In genomic region chr17:74754832-74755231, GRCh38 we compare ENCODE assay signal across 1 cellular context.
TF ChIP-seq lines count a peak whose summit lies in the region.

No MANE protein-coding gene starts in this region.

TF ChIP-seq in K562, 482 proteins besides CTCF, POLR2A, EP300 and RAD21 (continued from another document and continues in another):
- TF ChIP-seq, protein P1, sequence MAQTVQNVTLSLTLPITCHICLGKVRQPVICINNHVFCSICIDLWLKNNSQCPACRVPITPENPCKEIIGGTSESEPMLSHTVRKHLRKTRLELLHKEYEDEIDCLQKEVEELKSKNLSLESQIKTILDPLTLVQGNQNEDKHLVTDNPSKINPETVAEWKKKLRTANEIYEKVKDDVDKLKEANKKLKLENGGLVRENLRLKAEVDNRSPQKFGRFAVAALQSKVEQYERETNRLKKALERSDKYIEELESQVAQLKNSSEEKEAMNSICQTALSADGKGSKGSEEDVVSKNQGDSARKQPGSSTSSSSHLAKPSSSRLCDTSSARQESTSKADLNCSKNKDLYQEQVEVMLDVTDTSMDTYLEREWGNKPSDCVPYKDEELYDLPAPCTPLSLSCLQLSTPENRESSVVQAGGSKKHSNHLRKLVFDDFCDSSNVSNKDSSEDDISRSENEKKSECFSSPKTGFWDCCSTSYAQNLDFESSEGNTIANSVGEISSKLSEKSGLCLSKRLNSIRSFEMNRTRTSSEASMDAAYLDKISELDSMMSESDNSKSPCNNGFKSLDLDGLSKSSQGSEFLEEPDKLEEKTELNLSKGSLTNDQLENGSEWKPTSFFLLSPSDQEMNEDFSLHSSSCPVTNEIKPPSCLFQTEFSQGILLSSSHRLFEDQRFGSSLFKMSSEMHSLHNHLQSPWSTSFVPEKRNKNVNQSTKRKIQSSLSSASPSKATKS (CRISPR knock-in tag; IDR thresholded peaks at IDR 0.05): no peak
- TF ChIP-seq BHLHE40 (IDR thresholded peaks at IDR 0.05; ENCODE audit: low read length): 0 out of 2 replicates have a peak, but pooled peaks have one; percentile 13
- no peak for TF ChIP-seq CEBPG (CRISPR knock-in tag; IDR thresholded peaks at IDR 0.05)
- TF ChIP-seq CEBPG (tag; conservative IDR thresholded peaks at IDR 0.05 in 1 of 2, IDR thresholded peaks at IDR 0.05 in 1 of 2): no peak
- no peak for TF ChIP-seq SMARCC2 (IDR thresholded peaks at IDR 0.05; ENCODE audit: low read depth)
- TF ChIP-seq ZNF696 (CRISPR knock-in tag; conservative IDR thresholded peaks at IDR 0.05): no peak
- no peak for TF ChIP-seq TCF7L2 (IDR thresholded peaks at IDR 0.05; ENCODE audit: low read depth, low read length)
- TF ChIP-seq NR2F6 (CRISPR knock-in tag; IDR thresholded peaks at IDR 0.05): no peak
- no peak for TF ChIP-seq DPF2 (IDR thresholded peaks at IDR 0.05)
- TF ChIP-seq NFATC3 (IDR thresholded peaks at IDR 0.05): no peak
- TF ChIP-seq, protein P2, sequence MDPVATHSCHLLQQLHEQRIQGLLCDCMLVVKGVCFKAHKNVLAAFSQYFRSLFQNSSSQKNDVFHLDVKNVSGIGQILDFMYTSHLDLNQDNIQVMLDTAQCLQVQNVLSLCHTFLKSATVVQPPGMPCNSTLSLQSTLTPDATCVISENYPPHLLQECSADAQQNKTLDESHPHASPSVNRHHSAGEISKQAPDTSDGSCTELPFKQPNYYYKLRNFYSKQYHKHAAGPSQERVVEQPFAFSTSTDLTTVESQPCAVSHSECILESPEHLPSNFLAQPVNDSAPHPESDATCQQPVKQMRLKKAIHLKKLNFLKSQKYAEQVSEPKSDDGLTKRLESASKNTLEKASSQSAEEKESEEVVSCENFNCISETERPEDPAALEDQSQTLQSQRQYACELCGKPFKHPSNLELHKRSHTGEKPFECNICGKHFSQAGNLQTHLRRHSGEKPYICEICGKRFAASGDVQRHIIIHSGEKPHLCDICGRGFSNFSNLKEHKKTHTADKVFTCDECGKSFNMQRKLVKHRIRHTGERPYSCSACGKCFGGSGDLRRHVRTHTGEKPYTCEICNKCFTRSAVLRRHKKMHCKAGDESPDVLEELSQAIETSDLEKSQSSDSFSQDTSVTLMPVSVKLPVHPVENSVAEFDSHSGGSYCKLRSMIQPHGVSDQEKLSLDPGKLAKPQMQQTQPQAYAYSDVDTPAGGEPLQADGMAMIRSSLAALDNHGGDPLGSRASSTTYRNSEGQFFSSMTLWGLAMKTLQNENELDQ (CRISPR knock-in tag; IDR thresholded peaks at IDR 0.05; ENCODE audit: borderline replicate concordance): no peak
- TF ChIP-seq ZNF184 (CRISPR knock-in tag; IDR thresholded peaks at IDR 0.05): no peak
- no peak for TF ChIP-seq IFI16 (CRISPR knock-in tag; IDR thresholded peaks at IDR 0.05)
- no peak for TF ChIP-seq KLF6 (CRISPR knock-in tag; IDR thresholded peaks at IDR 0.05; ENCODE audit: borderline replicate concordance)
- TF ChIP-seq DIDO1 (tag; IDR thresholded peaks at IDR 0.05; ENCODE audit: low read depth): no peak
- no peak for TF ChIP-seq GATAD2A (IDR thresholded peaks at IDR 0.05)
- no peak for TF ChIP-seq HMGN3 (IDR thresholded peaks at IDR 0.05; ENCODE audit: borderline replicate concordance, extremely low read depth, insufficient read length, low read depth, low read length)
- no peak for TF ChIP-seq ZC3H4 (CRISPR knock-in tag; IDR thresholded peaks at IDR 0.05; ENCODE audit: borderline replicate concordance)
- TF ChIP-seq BMI1 (IDR thresholded peaks at IDR 0.05; ENCODE audit: low read length): no peak
- TF ChIP-seq ZNF197 (CRISPR knock-in tag; IDR thresholded peaks at IDR 0.05; ENCODE audit: low read depth): 0 out of 2 replicates have a peak, but pooled peaks have one; percentile 39
- no peak for TF ChIP-seq ETS2 (tag; IDR thresholded peaks at IDR 0.05; ENCODE audit: borderline replicate concordance, poor library complexity, severe bottlenecking)
- TF ChIP-seq PTBP1 (IDR thresholded peaks at IDR 0.05; ENCODE audit: low read depth, low read length): 0 out of 2 replicates have a peak, but pooled peaks have one; percentile 58
- TF ChIP-seq RCOR1 (IDR thresholded peaks at IDR 0.05; ENCODE audit: borderline replicate concordance in 1 of 2, low read depth in 2 of 2, low read length in 2 of 2): peak in 1 of 2 experiments; percentile 89; a peak in 2 of 4 replicates
- TF ChIP-seq ZNF274 (IDR thresholded peaks at IDR 0.05; ENCODE audit: borderline replicate concordance, low read depth, low read length): no peak
- TF ChIP-seq SP1 (CRISPR knock-in tag; IDR thresholded peaks at IDR 0.05): no peak
- TF ChIP-seq DDX20 (tag; IDR thresholded peaks at IDR 0.05; ENCODE audit: low read depth): no peak
- TF ChIP-seq BRF1 (IDR thresholded peaks at IDR 0.05; ENCODE audit: borderline replicate concordance, extremely low read depth, insufficient read length): no peak
- no peak for TF ChIP-seq FIP1L1 (IDR thresholded peaks at IDR 0.05; ENCODE audit: low read depth, low read length, poor library complexity, severe bottlenecking)
- TF ChIP-seq ZKSCAN8 (CRISPR knock-in tag; IDR thresholded peaks at IDR 0.05): no peak
- peak in 1 of 3 experiments; percentile 60 for TF ChIP-seq YY1 (IDR thresholded peaks at IDR 0.05; ENCODE audit: borderline replicate concordance in 1 of 3, control insufficient read depth in 1 of 3, extremely low read depth in 1 of 3, insufficient read depth in 3 of 3, insufficient read length in 1 of 3, insufficient replicate concordance in 2 of 3, low read depth in 1 of 3, low read length in 2 of 3)
- TF ChIP-seq, protein P3, sequence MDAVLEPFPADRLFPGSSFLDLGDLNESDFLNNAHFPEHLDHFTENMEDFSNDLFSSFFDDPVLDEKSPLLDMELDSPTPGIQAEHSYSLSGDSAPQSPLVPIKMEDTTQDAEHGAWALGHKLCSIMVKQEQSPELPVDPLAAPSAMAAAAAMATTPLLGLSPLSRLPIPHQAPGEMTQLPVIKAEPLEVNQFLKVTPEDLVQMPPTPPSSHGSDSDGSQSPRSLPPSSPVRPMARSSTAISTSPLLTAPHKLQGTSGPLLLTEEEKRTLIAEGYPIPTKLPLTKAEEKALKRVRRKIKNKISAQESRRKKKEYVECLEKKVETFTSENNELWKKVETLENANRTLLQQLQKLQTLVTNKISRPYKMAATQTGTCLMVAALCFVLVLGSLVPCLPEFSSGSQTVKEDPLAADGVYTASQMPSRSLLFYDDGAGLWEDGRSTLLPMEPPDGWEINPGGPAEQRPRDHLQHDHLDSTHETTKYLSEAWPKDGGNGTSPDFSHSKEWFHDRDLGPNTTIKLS (IDR thresholded peaks at IDR 0.05; ENCODE audit: borderline replicate concordance, low read depth): no peak
- no peak for TF ChIP-seq KLF1 (tag; IDR thresholded peaks at IDR 0.05)
- TF ChIP-seq, protein P4, sequence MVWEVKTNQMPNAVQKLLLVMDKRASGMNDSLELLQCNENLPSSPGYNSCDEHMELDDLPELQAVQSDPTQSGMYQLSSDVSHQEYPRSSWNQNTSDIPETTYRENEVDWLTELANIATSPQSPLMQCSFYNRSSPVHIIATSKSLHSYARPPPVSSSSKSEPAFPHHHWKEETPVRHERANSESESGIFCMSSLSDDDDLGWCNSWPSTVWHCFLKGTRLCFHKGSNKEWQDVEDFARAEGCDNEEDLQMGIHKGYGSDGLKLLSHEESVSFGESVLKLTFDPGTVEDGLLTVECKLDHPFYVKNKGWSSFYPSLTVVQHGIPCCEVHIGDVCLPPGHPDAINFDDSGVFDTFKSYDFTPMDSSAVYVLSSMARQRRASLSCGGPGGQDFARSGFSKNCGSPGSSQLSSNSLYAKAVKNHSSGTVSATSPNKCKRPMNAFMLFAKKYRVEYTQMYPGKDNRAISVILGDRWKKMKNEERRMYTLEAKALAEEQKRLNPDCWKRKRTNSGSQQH (CRISPR knock-in tag; IDR thresholded peaks at IDR 0.05): no peak
- no peak for TF ChIP-seq ARID1B (IDR thresholded peaks at IDR 0.05)
- no peak for TF ChIP-seq NR2C2 (CRISPR knock-in tag; IDR thresholded peaks at IDR 0.05)
- no peak for TF ChIP-seq NR2C2 (tag; IDR thresholded peaks at IDR 0.05)
- no peak for TF ChIP-seq ZSCAN29 (IDR thresholded peaks at IDR 0.05)
- TF ChIP-seq, protein P5, sequence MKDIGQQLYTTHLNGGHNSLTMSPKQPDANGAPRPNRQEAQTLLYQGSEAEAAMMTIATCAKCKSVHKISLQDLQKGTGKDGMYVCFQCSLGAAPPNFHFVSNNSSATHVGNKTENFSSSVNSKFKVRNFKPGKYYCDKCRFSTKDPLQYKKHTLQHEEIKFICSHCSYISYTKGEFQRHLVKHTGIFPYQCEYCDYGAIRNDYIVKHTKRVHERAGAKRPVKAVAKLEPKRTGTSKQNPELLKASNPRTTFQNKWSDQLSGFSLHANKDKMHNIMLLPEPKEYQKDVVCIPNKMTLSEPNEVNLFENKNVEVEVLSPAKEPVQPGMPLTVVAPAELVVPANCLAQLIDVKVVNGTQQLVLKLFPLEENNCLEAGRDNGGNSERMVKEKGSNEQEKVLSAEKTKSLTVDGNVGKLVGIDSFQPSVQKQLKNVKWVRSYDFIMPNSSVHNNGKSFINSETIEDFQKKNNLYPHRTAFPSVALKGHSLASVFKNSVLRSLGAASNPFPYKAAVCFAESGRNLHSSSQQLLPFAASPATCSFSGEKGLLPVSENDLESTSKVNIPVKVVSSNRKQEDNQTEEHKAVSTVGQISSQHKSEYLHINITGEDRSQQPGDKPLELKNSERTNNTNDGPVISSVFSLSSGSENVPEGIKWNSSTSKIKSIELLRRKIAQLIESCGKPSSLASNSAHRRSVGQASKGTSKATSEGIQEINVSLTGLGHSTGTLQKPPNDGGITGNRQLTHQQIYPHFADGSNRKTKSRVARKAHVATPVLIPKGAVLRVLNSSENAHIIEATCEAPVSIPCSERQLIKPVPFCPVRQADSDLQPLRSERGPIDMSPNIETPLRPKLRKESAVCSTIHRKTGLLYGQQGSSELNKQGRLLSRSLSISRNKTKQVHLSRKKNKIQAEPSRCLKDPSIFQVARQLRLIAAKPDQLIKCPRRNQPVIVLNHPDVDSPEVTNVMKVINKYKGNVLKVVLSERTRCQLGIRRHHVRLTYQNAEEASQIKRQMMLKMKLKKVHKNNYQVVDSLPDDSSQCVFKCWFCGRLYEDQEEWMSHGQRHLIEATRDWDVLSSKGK (CRISPR knock-in tag; IDR thresholded peaks at IDR 0.05): no peak
- TF ChIP-seq POLR3A (IDR thresholded peaks at IDR 0.05; ENCODE audit: borderline replicate concordance, extremely low read depth, insufficient read depth, insufficient read length): no peak
- TF ChIP-seq ZBTB1 (CRISPR knock-in tag; IDR thresholded peaks at IDR 0.05; ENCODE audit: borderline replicate concordance, low read depth): no peak
- no peak for TF ChIP-seq TCF3 (CRISPR knock-in tag; IDR thresholded peaks at IDR 0.05)
- no peak for TF ChIP-seq HNRNPK (IDR thresholded peaks at IDR 0.05; ENCODE audit: low read depth, low read length, poor library complexity, severe bottlenecking)
- TF ChIP-seq SAFB (IDR thresholded peaks at IDR 0.05; ENCODE audit: borderline replicate concordance, low read depth, low read length): no peak
- no peak for TF ChIP-seq BRCA1 (IDR thresholded peaks at IDR 0.05)
- TF ChIP-seq BRCA1 (CRISPR knock-in tag; IDR thresholded peaks at IDR 0.05): no peak
- TF ChIP-seq NFE2L1 (tag; IDR thresholded peaks at IDR 0.05; ENCODE audit: borderline replicate concordance, low read depth): no peak
- TF ChIP-seq ZNF408 (CRISPR knock-in tag; IDR thresholded peaks at IDR 0.05; ENCODE audit: low read depth): no peak
- no peak for TF ChIP-seq PCBP1 (IDR thresholded peaks at IDR 0.05; ENCODE audit: low read depth, low read length, poor library complexity, severe bottlenecking)
- no peak for TF ChIP-seq RBM22 (IDR thresholded peaks at IDR 0.05; ENCODE audit: low read depth, low read length, poor library complexity, severe bottlenecking)
- TF ChIP-seq JUND (IDR thresholded peaks at IDR 0.05; ENCODE audit: borderline replicate concordance, low read depth, low read length): no peak
- peak; percentile 14; the same call in 1 of the 3 replicates for TF ChIP-seq JUND (tag; IDR thresholded peaks at IDR 0.05; ENCODE audit: borderline replicate concordance, low read depth, low read length)
- TF ChIP-seq, protein P6, sequence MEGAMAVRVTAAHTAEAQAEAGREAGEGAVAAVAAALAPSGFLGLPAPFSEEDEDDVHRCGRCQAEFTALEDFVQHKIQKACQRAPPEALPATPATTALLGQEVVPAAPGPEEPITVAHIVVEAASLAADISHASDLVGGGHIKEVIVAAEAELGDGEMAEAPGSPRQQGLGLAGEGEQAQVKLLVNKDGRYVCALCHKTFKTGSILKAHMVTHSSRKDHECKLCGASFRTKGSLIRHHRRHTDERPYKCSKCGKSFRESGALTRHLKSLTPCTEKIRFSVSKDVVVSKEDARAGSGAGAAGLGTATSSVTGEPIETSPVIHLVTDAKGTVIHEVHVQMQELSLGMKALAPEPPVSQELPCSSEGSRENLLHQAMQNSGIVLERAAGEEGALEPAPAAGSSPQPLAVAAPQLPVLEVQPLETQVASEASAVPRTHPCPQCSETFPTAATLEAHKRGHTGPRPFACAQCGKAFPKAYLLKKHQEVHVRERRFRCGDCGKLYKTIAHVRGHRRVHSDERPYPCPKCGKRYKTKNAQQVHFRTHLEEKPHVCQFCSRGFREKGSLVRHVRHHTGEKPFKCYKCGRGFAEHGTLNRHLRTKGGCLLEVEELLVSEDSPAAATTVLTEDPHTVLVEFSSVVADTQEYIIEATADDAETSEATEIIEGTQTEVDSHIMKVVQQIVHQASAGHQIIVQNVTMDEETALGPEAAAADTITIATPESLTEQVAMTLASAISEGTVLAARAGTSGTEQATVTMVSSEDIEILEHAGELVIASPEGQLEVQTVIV (CRISPR knock-in tag; IDR thresholded peaks at IDR 0.05; ENCODE audit: borderline replicate concordance): no peak
- no peak for TF ChIP-seq ZHX1 (conservative IDR thresholded peaks at IDR 0.05; ENCODE audit: low read length)
- no peak for TF ChIP-seq NCOA6 (IDR thresholded peaks at IDR 0.05)
- TF ChIP-seq, protein P7, sequence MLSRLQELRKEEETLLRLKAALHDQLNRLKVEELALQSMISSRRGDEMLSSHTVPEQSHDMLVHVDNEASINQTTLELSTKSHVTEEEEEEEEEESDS (CRISPR knock-in tag; IDR thresholded peaks at IDR 0.05): no peak
- TF ChIP-seq U2AF2 (optimal IDR thresholded peaks at IDR 0.05; ENCODE audit: low read depth, low read length): no peak
- TF ChIP-seq PTRF (tag; IDR thresholded peaks at IDR 0.05): no peak
- TF ChIP-seq ERF (CRISPR knock-in tag; IDR thresholded peaks at IDR 0.05): no peak
- TF ChIP-seq NRF1 (conservative IDR thresholded peaks at IDR 0.05 in 1 of 2, IDR thresholded peaks at IDR 0.05 in 1 of 2): peak; percentile 63 to 71
